ENCODE assay signal across 10 cellular contexts in the genomic region with DNA sequence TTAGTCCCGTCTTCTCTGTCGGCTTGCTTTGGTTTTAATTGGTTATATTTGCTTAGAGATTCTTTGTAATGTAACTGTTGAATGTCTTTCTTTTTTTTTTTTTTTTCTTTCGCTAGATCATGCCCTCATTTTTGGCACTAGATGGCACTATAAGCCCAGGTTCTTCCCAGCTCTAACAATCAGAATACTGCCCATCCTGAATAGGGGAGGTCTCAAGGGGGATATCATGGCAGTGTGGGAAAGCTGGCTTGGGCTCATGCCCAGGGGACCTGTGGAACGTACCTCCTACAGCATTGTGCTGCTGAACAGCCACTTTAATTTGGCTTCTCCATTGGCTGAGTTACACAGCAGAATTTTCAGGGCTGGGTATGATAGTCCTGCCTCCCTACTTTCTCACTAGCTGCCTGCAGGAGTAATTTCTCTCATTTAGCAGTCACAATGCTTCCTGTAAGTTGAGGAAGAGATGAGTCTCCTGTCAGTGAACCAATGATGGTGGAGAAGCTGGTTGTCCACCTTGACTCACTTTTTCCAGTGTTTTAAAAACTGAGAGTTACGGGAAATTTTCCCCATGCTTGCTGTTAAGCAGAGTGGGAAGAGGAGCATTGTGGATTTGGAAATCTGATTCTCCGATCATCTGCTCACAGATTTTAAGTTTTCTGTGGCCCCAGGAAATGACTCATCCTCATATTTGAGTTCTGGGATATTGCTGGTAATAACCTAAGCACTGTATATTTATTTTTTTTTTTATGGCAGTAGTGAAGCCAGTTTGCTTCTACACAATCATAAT.
DNase-seq lines count a peak whose midpoint lies in the region; ATAC-seq and TF ChIP-seq lines count a peak whose summit lies in the region.
"Had no signal": no experiment of that assay in that cellular context is flagged by ENCODE, and none has a peak within 500 bp of the region (broad histone marks: within the 10 kb centered on the region; RNA-seq: fewer than 3 reads in every experiment).

No MANE protein-coding gene starts in this region.

- no peak overlapping the region for H3K9ac ChIP-seq in SU-DHL-6 (ENCODE audit: low read length)

- H4K20me1 ChIP-seq in SU-DHL-6 (ENCODE audit: low read depth, low read length), result no peaks in the 10 kb centered on the region

- H3K27ac ChIP-seq in SU-DHL-6 (ENCODE audit: low read depth, low read length) (no peak overlapping the region), tibial artery (no peak overlapping the region)

- intact Hi-C loops in tibial artery (cut with DNase I; ENCODE audit: low total_unique reads), result loop anchor here (10.0 kb wide), 1 partner anchor 104 kb away; no protein-coding TSS in a partner anchor

- no peaks in the 10 kb centered on the region for H3K79me2 ChIP-seq in SU-DHL-6 (ENCODE audit: insufficient read depth, low read length)

- H3K4me3 ChIP-seq in SU-DHL-6 (ENCODE audit: insufficient read depth, low read length, poor library complexity, severe bottlenecking) (no peak overlapping the region), tibial artery (no peak overlapping the region)

- H3K27me3 ChIP-seq in SU-DHL-6 (ENCODE audit: low read length) (no peaks in the 10 kb centered on the region; the same call in 1 of the 2 replicates), tibial artery (no peaks in the 10 kb centered on the region)

- H3K9me3 ChIP-seq in SU-DHL-6 (ENCODE audit: insufficient read depth, low read length) (peaks cover 8% of the 10 kb centered on the region; the same call in 1 of the 2 replicates), tibial artery (peaks cover 0 to 8% (median 5%) of the 10 kb centered on the region in 3 donors)

- H3K4me2 ChIP-seq in SU-DHL-6 (ENCODE audit: low read depth, low read length, poor library complexity, severe bottlenecking), result no peak overlapping the region

- no peaks in the 10 kb centered on the region for H3K4me1 ChIP-seq in tibial artery

- H2AFZ ChIP-seq in SU-DHL-6 (ENCODE audit: low read depth, low read length, severe bottlenecking), result no peak overlapping the region

- H3F3A ChIP-seq in SU-DHL-6 (ENCODE audit: insufficient read depth), result no peaks in the 10 kb centered on the region

- H3K9me2 ChIP-seq in SU-DHL-6 (replicated peaks; ENCODE audit: insufficient read depth, low read length), result no peaks in the 10 kb centered on the region

- peak; percentile 26 for DNase-seq in COR-L47 (lab: John Stamatoyannopoulos, UW)
- peak; percentile 2 for DNase-seq in HK-2 (ENCODE audit: unreplicated experiment)
- DNase-seq in iPS-NIHi7 (ENCODE audit: extremely low spot score), result peak; percentile 60
- DNase-seq in tibial artery, result no peak
- DNase-seq: head of caudate nucleus, T-helper 1 cell had no signal

- peak; percentile 66 for TF ChIP-seq CTCF in SU-DHL-6 (IDR thresholded peaks at IDR 0.05; ENCODE audit: insufficient read depth, low read length, poor library complexity, severe bottlenecking)
- no peak for TF ChIP-seq CTCF in tibial artery (IDR thresholded peaks at IDR 0.05)

- ATAC-seq in HG02763 (IDR thresholded peaks at IDR 0.05; ENCODE audit: unreplicated experiment), result no peak
- ATAC-seq in GM18517 (IDR thresholded peaks at IDR 0.05; ENCODE audit: unreplicated experiment), result no peak
- ATAC-seq in HG03460 (IDR thresholded peaks at IDR 0.05; ENCODE audit: unreplicated experiment), result no peak

- H3K36me3 ChIP-seq in SU-DHL-6 (ENCODE audit: low read length) (no peaks in the 10 kb centered on the region), tibial artery (no peaks in the 10 kb centered on the region)

Comparison
In these comparisons a context has a peak if more than half of its experiments do, and no peak if none do; other contexts are left out.
1. DNase-seq: peak in COR-L47 (single experiment), HK-2 (single experiment) and iPS-NIHi7 (single experiment); none in tibial artery (0 of 2).